In the genomic region with DNA sequence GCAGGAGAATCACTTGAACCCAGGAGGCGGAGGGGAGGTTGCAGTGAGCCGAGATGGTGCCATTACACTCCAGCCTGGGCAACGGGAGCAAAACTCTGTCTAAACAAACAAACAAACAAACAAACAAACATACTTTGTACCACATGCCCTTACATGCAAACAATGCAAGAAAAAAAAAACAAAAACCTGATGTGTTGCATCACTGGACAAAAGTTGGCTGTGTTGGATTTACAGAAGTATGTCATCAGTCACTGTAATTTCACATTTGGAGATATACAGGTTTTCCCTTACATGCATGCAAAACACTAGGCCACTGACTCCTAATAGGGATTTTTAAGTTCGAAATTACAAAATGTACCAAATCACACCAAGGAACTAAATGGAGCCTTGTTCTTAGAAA, we compare ENCODE assay signal across 24 cellular contexts.
A peak's percentile ranks its signal among the peaks of the same experiment; 100 is the strongest.
DNase-seq lines count a peak whose midpoint lies in the region; ATAC-seq and TF ChIP-seq lines count a peak whose summit lies in the region.
"Had no signal": no experiment of that assay in that cellular context is flagged by ENCODE, and none has a peak within 500 bp of the region (broad histone marks: within the 10 kb centered on the region; RNA-seq: fewer than 3 reads in every experiment).

No MANE protein-coding gene starts in this region.

- peaks cover 32% of the 10 kb centered on the region for H3K4me1 Mint-ChIP-seq in activated naive CD4-positive, alpha-beta T cell treated with anti-CD3 and anti-CD28 coated beads for 36 hours (ENCODE audit: low read depth)
- H3K4me1 Mint-ChIP-seq in neural progenitor cell: peaks cover 24% of the 10 kb centered on the region

- H3K4me3 ChIP-seq in epithelial cell of esophagus (ENCODE audit: low read length) (no peak overlapping the region), neural progenitor cell (no peak overlapping the region)
- H3K4me3 ChIP-seq: GM12878, GM23248 had no signal

- no peaks in the 10 kb centered on the region for H3K9me3 ChIP-seq in neural progenitor cell (ENCODE audit: low read depth)
- H3K9me3 ChIP-seq: BE2C, Caco-2 had no signal

- peaks cover 47% of the 10 kb centered on the region for H3K79me2 ChIP-seq in neural progenitor cell (ENCODE audit: low read depth)

- ATAC-seq in activated naive CD4-positive, alpha-beta T cell treated with anti-CD3 and anti-CD28 coated beads, Interleukin-2, amount 50 U/mL, for 72 hours: no peak
- ATAC-seq in HG03139 (IDR thresholded peaks at IDR 0.05; ENCODE audit: unreplicated experiment): no peak
- ATAC-seq: GM12878, HCT116, PC-3 had no signal

- H2AFZ ChIP-seq in neural progenitor cell (replicated peaks): no peak overlapping the region
- H2AFZ ChIP-seq: GM23248 had no signal

- no peaks in the 10 kb centered on the region for H3K27me3 ChIP-seq in neural progenitor cell
- H3K27me3 ChIP-seq: BE2C had no signal

- no peaks in the 10 kb centered on the region for H3K9me3 Mint-ChIP-seq in activated naive CD4-positive, alpha-beta T cell treated with anti-CD3 and anti-CD28 coated beads for 36 hours
- no peaks in the 10 kb centered on the region for H3K9me3 Mint-ChIP-seq in activated naive CD4-positive, alpha-beta T cell treated with anti-CD3 and anti-CD28 coated beads, Interleukin-2, amount 50 U/mL, for 72 hours
- peaks cover 1% of the 10 kb centered on the region for H3K9me3 Mint-ChIP-seq in neural progenitor cell
- H3K9me3 Mint-ChIP-seq: CD4-positive, CD25-positive, alpha-beta regulatory T cell had no signal

- H3K27me3 Mint-ChIP-seq in activated naive CD4-positive, alpha-beta T cell treated with anti-CD3 and anti-CD28 coated beads for 36 hours (ENCODE audit: low read depth): no peaks in the 10 kb centered on the region
- H3K27me3 Mint-ChIP-seq in neural progenitor cell (ENCODE audit: insufficient read depth, low read depth): no peaks in the 10 kb centered on the region
- H3K27me3 Mint-ChIP-seq: CD4-positive, CD25-positive, alpha-beta regulatory T cell had no signal

- TF ChIP-seq CTCF in epithelial cell of esophagus (IDR thresholded peaks at IDR 0.05; ENCODE audit: insufficient read depth, low read depth, low read length, missing control alignments) (no peak), neural progenitor cell (IDR thresholded peaks at IDR 0.05) (no peak)

- no peak overlapping the region for H3K27ac ChIP-seq in neural progenitor cell
- H3K27ac ChIP-seq: GM23248 had no signal

- H3F3A ChIP-seq in neural progenitor cell (ENCODE audit: low read depth): no peaks in the 10 kb centered on the region

- CTCF ChIA-PET in activated naive CD4-positive, alpha-beta T cell treated with anti-CD3 and anti-CD28 coated beads for 36 hours (lab: Charles Lee): interaction anchor here (1.5 kb wide), 1 partner anchor 269 kb away, joined by 3 read pairs; no protein-coding TSS in a partner anchor

- H3K27ac Mint-ChIP-seq in activated naive CD4-positive, alpha-beta T cell treated with anti-CD3 and anti-CD28 coated beads for 36 hours: peak overlapping the region; percentile 17
- H3K27ac Mint-ChIP-seq in activated naive CD4-positive, alpha-beta T cell treated with anti-CD3 and anti-CD28 coated beads, Interleukin-2, amount 50 U/mL, for 72 hours: no peak overlapping the region
- H3K27ac Mint-ChIP-seq in neural progenitor cell: peak overlapping the region; percentile 15

- intact Hi-C loops in activated naive CD4-positive, alpha-beta T cell treated with anti-CD3 and anti-CD28 coated beads for 36 hours (cut with micrococcal nuclease): loop anchor here (5.0 kb wide), 1 partner anchor 33 kb away; no protein-coding TSS in a partner anchor

- H4K20me1 ChIP-seq in neural progenitor cell (ENCODE audit: low read depth): peaks cover 23% of the 10 kb centered on the region

- no peak overlapping the region for H3K4me2 ChIP-seq in neural progenitor cell

- DNase-seq in activated naive CD4-positive, alpha-beta T cell treated with anti-CD3 and anti-CD28 coated beads for 36 hours: no peak
- DNase-seq in activated naive CD4-positive, alpha-beta T cell treated with anti-CD3 and anti-CD28 coated beads, Interleukin-2, amount 50 U/mL, for 72 hours (ENCODE audit: low spot score in 2 of 2): no peak
- peak; percentile 25 for DNase-seq in amniotic epithelial cell (ENCODE audit: low read depth)
- peak; percentile 50 for DNase-seq in epithelial cell of esophagus (ENCODE audit: low read depth)
- no peak for DNase-seq in neural progenitor cell (ENCODE audit: low spot score)
- DNase-seq in COR-L47 (lab: John Stamatoyannopoulos, UW): no peak
- no peak for DNase-seq in activated effector memory CD4-positive, alpha-beta T cell treated with Interleukin-2 at 50 U/mL for 16 hours
- DNase-seq: 8988T; BE2C; Caco-2; CD4-positive, CD25-positive, alpha-beta regulatory T cell; EL; GM23248; KG1; MV-4-11; NCI-H187; NCI-H2227 treated with DMSO at 0.1 percent for 48 hours; NCI-H510A treated with DMSO at 0.1 percent for 48 hours; PC-3; RPMI8226; SHP77 treated with DMSO at 0.1 percent for 48 hours had no signal

- no peaks in the 10 kb centered on the region for H3K36me3 ChIP-seq in neural progenitor cell
- H3K36me3 ChIP-seq: BE2C had no signal

- H3K9ac ChIP-seq in neural progenitor cell: no peak overlapping the region
- H3K9ac ChIP-seq: GM23248 had no signal

- no peak overlapping the region for H3K4me3 Mint-ChIP-seq in activated naive CD4-positive, alpha-beta T cell treated with anti-CD3 and anti-CD28 coated beads for 36 hours
- no peak overlapping the region for H3K4me3 Mint-ChIP-seq in neural progenitor cell
- H3K4me3 Mint-ChIP-seq: CD4-positive, CD25-positive, alpha-beta regulatory T cell had no signal

- H3K36me3 Mint-ChIP-seq in activated naive CD4-positive, alpha-beta T cell treated with anti-CD3 and anti-CD28 coated beads for 36 hours (ENCODE audit: low read depth): no peaks in the 10 kb centered on the region
- H3K36me3 Mint-ChIP-seq in activated naive CD4-positive, alpha-beta T cell treated with anti-CD3 and anti-CD28 coated beads, Interleukin-2, amount 50 U/mL, for 72 hours: no peaks in the 10 kb centered on the region
- peaks cover 5% of the 10 kb centered on the region for H3K36me3 Mint-ChIP-seq in neural progenitor cell
- H3K36me3 Mint-ChIP-seq: CD4-positive, CD25-positive, alpha-beta regulatory T cell had no signal

- H3K4me1 ChIP-seq in neural progenitor cell: peaks cover 17% of the 10 kb centered on the region
- H3K4me1 ChIP-seq: Caco-2 had no signal

Comparison
In these comparisons a context has a peak if more than half of its experiments do, and no peak if none do; other contexts are left out.
1. H3K27ac Mint-ChIP-seq: peak in activated naive CD4-positive, alpha-beta T cell treated with anti-CD3 and anti-CD28 coated beads for 36 hours (single experiment) and neural progenitor cell (single experiment); none in activated naive CD4-positive, alpha-beta T cell treated with anti-CD3 and anti-CD28 coated beads, Interleukin-2, amount 50 U/mL, for 72 hours (0 of 2).
2. DNase-seq: peak in amniotic epithelial cell (single experiment) and epithelial cell of esophagus (single experiment); none in activated naive CD4-positive, alpha-beta T cell treated with anti-CD3 and anti-CD28 coated beads for 36 hours (single experiment), activated naive CD4-positive, alpha-beta T cell treated with anti-CD3 and anti-CD28 coated beads, Interleukin-2, amount 50 U/mL, for 72 hours (0 of 2), neural progenitor cell (single experiment), COR-L47 (single experiment) and activated effector memory CD4-positive, alpha-beta T cell treated with Interleukin-2 at 50 U/mL for 16 hours (single experiment).